ENCODE assay signal across 1 cellular context in the genomic region with DNA sequence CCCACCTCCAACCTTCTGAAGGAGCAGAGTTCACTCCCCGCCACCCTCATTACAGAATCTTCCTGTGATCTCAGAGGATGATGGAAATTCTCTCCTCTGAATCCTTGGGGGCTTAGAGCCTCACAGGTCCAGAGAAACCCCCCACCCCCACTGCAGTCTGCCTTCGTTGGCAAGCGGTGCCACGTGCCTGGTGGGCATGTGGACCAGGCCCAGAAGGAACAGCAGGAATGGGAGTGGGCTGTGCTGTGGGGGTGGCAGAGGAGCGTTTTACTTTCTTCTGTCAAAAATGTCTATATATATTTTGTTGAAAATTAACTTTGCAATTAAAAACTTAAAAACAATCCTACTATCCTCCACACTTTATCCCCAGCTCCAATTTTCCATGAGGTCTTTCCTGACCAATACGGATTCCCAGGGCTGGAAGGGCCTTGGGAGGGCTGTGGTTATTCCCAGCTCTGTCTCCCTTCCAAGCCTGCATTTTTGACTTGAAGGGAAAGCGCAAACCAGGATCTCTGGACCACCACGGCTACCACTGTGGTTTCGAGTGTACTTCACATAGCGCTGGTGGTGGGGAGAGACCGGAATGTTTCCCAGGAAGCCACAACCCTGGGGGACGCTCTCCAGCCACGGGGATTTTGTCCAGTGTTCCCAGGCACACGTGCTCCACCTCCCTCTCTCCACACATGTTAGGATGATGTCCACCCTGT.
TF ChIP-seq lines count a peak whose summit lies in the region.

No MANE protein-coding gene starts in this region.

TF ChIP-seq in SK-N-SH treated with all-trans-retinoic acid at 6 μM for 48 hours, 23 proteins besides CTCF, POLR2A, EP300 and RAD21 (continued from another document):
- TF ChIP-seq, protein P1, sequence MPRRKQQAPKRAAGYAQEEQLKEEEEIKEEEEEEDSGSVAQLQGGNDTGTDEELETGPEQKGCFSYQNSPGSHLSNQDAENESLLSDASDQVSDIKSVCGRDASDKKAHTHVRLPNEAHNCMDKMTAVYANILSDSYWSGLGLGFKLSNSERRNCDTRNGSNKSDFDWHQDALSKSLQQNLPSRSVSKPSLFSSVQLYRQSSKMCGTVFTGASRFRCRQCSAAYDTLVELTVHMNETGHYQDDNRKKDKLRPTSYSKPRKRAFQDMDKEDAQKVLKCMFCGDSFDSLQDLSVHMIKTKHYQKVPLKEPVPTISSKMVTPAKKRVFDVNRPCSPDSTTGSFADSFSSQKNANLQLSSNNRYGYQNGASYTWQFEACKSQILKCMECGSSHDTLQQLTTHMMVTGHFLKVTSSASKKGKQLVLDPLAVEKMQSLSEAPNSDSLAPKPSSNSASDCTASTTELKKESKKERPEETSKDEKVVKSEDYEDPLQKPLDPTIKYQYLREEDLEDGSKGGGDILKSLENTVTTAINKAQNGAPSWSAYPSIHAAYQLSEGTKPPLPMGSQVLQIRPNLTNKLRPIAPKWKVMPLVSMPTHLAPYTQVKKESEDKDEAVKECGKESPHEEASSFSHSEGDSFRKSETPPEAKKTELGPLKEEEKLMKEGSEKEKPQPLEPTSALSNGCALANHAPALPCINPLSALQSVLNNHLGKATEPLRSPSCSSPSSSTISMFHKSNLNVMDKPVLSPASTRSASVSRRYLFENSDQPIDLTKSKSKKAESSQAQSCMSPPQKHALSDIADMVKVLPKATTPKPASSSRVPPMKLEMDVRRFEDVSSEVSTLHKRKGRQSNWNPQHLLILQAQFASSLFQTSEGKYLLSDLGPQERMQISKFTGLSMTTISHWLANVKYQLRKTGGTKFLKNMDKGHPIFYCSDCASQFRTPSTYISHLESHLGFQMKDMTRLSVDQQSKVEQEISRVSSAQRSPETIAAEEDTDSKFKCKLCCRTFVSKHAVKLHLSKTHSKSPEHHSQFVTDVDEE (CRISPR knock-in tag; IDR thresholded peaks at IDR 0.05), result no peak
- TF ChIP-seq ISL1 (CRISPR knock-in tag; IDR thresholded peaks at IDR 0.05), result no peak
- no peak for TF ChIP-seq ZC3H10 (CRISPR knock-in tag; IDR thresholded peaks at IDR 0.05)
- no peak for TF ChIP-seq ESRRG (CRISPR knock-in tag; IDR thresholded peaks at IDR 0.05)
- TF ChIP-seq OSR1 (CRISPR knock-in tag; IDR thresholded peaks at IDR 0.05), result no peak
- TF ChIP-seq TOX (CRISPR knock-in tag; IDR thresholded peaks at IDR 0.05; ENCODE audit: borderline replicate concordance), result no peak
- TF ChIP-seq ZNF8 (CRISPR knock-in tag; IDR thresholded peaks at IDR 0.05), result no peak
- TF ChIP-seq TCF4 (CRISPR knock-in tag; IDR thresholded peaks at IDR 0.05; ENCODE audit: borderline replicate concordance), result no peak
